Comparison of ENCODE assay signal across 15 cellular contexts in genomic region chrX:97594825-97595224, GRCh38.
DNase-seq lines count a peak whose midpoint lies in the region; ATAC-seq and TF ChIP-seq lines count a peak whose summit lies in the region.
"Had no signal": no experiment of that assay in that cellular context is flagged by ENCODE, and none has a peak within 500 bp of the region (broad histone marks: within the 10 kb centered on the region; RNA-seq: fewer than 3 reads in every experiment).

No MANE protein-coding gene starts in this region.

- no peaks in the 10 kb centered on the region for H3K9me3 ChIP-seq in mucosa of descending colon
- H3K9me3 ChIP-seq: BLaER1, Caco-2 had no signal

- DNase-seq in NCI-H69 (lab: John Stamatoyannopoulos, UW) (peak; percentile 84), NCI-H82 treated with DMSO at 0.1 percent for 48 hours (lab: John Stamatoyannopoulos, UW; ENCODE audit: unreplicated experiment) (peak; percentile 86), left colon (no peak), mucosa of descending colon (no peak), NCI-H2196 treated with DMSO at 0.1 percent for 48 hours (lab: John Stamatoyannopoulos, UW; ENCODE audit: unreplicated experiment) (no peak)
- DNase-seq: AML-193; Caco-2; CD8-positive, alpha-beta memory T cell; GM23248; IMR-90 had no signal

- H3K36me3 ChIP-seq in mucosa of descending colon (ENCODE audit: low read depth): no peaks in the 10 kb centered on the region
- H3K36me3 ChIP-seq: BLaER1 had no signal

- ATAC-seq in left colon (peak; percentile 84), mucosa of descending colon (peak; percentile 50), GM19397 (IDR thresholded peaks at IDR 0.05; ENCODE audit: unreplicated experiment) (no peak), HG03342 (IDR thresholded peaks at IDR 0.05; ENCODE audit: unreplicated experiment) (no peak)
- ATAC-seq: GM12878, HCT116 had no signal

- intact Hi-C loops in left colon (cut with DNase I, micrococcal nuclease): no loop called here
- intact Hi-C loops in mucosa of descending colon (cut with DNase I, micrococcal nuclease): no loop called here

- H3K4me1 ChIP-seq in mucosa of descending colon (ENCODE audit: low read depth): no peaks in the 10 kb centered on the region
- H3K4me1 ChIP-seq: BLaER1, Caco-2 had no signal

- TF ChIP-seq CTCF in mucosa of descending colon (IDR thresholded peaks at IDR 0.05): no peak

- H3K4me3 ChIP-seq in mucosa of descending colon: no peak overlapping the region
- H3K4me3 ChIP-seq: BLaER1, GM12878, GM23248 had no signal

Comparison
In these comparisons a context has a peak if more than half of its experiments do, and no peak if none do; other contexts are left out.
1. DNase-seq: peak in NCI-H69 (single experiment) and NCI-H82 treated with DMSO at 0.1 percent for 48 hours (single experiment); none in left colon (0 of 2), mucosa of descending colon (0 of 3) and NCI-H2196 treated with DMSO at 0.1 percent for 48 hours (single experiment).
2. ATAC-seq: peak in left colon (single experiment) and mucosa of descending colon (single experiment); none in GM19397 (single experiment) and HG03342 (single experiment).